ENCODE assay signal across 26 cellular contexts in genomic region chr17:74335529-74336062, GRCh38. TPM values are rescaled to one million over a fixed set of nuclear protein-coding genes. Genes with fewer than 3 reads are reported as not detected.
DNase-seq lines count a peak whose midpoint lies in the region; ATAC-seq and TF ChIP-seq lines count a peak whose summit lies in the region.
"Had no signal": no experiment of that assay in that cellular context is flagged by ENCODE, and none has a peak within 500 bp of the region (broad histone marks: within the 10 kb centered on the region; RNA-seq: fewer than 3 reads in every experiment).

No MANE protein-coding gene starts in this region.

- H2AFZ ChIP-seq in H9 (ENCODE audit: low read length) = no peak overlapping the region

- no peak overlapping the region for H2BK15ac ChIP-seq in H9 (ENCODE audit: low read depth, low read length)

- no peaks in the 10 kb centered on the region for H3K36me3 Mint-ChIP-seq in H9 (ENCODE audit: insufficient read depth in 1 of 3, low read depth in 3 of 3)
- H3K36me3 Mint-ChIP-seq: CD4-positive, alpha-beta memory T cell had no signal

- no peak overlapping the region for H3K56ac ChIP-seq in H9 (ENCODE audit: insufficient read length, low read depth, low read length)

- no peak overlapping the region for H2BK12ac ChIP-seq in H9 (ENCODE audit: insufficient read length, low read depth, low read length)

- H3K4me1 Mint-ChIP-seq in H9 = peaks cover 44 to 55% of the 10 kb centered on the region in 2 experiments

- H3K79me1 ChIP-seq in H9 (ENCODE audit: insufficient read depth, low read depth, low read length, poor library complexity, severe bottlenecking) = no peaks in the 10 kb centered on the region

- no peak overlapping the region for H4K5ac ChIP-seq in H9 (ENCODE audit: insufficient read length, low read depth, low read length)

- H3K18ac ChIP-seq in H9 (ENCODE audit: insufficient read length, low read depth, low read length) = no peak overlapping the region

- H3K27me3 Mint-ChIP-seq in H9 (ENCODE audit: low read depth) = peaks cover 27% of the 10 kb centered on the region
- H3K27me3 Mint-ChIP-seq: CD4-positive, alpha-beta memory T cell had no signal

- no peak overlapping the region for H3K23ac ChIP-seq in H9 (ENCODE audit: insufficient read length, low read depth, low read length)

- no peak for ATAC-seq in GM19452 (IDR thresholded peaks at IDR 0.05; ENCODE audit: unreplicated experiment)
- ATAC-seq: A549, K562, PC-3, SK-N-SH treated with all-trans-retinoic acid at 6 μM for 48 hours had no signal

- no peak overlapping the region for H2AK5ac ChIP-seq in H9 (ENCODE audit: insufficient read length, low read length)

- H3K4me2 ChIP-seq in H9 (ENCODE audit: insufficient read depth, insufficient read length, low read length) = no peak overlapping the region
- H3K4me2 ChIP-seq: A549 had no signal

- H3K27ac Mint-ChIP-seq in H9 = peak overlapping the region in 2 of 3 experiments; percentile 60 to 85; a peak in 3 of 7 replicates
- H3K27ac Mint-ChIP-seq: HFFc6 had no signal

- H4K91ac ChIP-seq in H9 (ENCODE audit: insufficient read length, low read depth, low read length) = no peak overlapping the region

- no peaks in the 10 kb centered on the region for H3K27me3 ChIP-seq in H9 (ENCODE audit: insufficient read depth, low read length)
- H3K27me3 ChIP-seq: SJCRH30 had no signal

- no peak overlapping the region for H3K4ac ChIP-seq in H9 (ENCODE audit: low read depth, low read length)

- H2BK20ac ChIP-seq in H9 (ENCODE audit: low read depth, low read length, poor library complexity, severe bottlenecking) = no peak overlapping the region

- no peaks in the 10 kb centered on the region for H3K23me2 ChIP-seq in H9 (ENCODE audit: insufficient read length, low read depth, low read length, poor library complexity, severe bottlenecking)

- no peak for DNase-seq in H9
- peak; percentile 81 for DNase-seq in NCI-H69 (lab: John Stamatoyannopoulos, UW)
- DNase-seq in substantia nigra (lab: John Stamatoyannopoulos, UW) = no peak
- no peak for DNase-seq in glomerular visceral epithelial cell (ENCODE audit: extremely low spot score)
- DNase-seq in EL = no peak
- DNase-seq: AML-193; CD4-positive, alpha-beta memory T cell; COR-L47; DMS53; HFFc6; Kasumi-1; NCI-H1092 treated with DMSO at 0.1 percent for 48 hours; NCI-H1436; NCI-H2029; NCI-H510A treated with DMSO at 0.1 percent for 48 hours; NCI-H748 treated with DMSO at 0.1 percent for 48 hours; NK-92 treated with Interleukin-12 subunit alpha and Interleukin-12 subunit beta, amount 100 ng/mL, for 24 hours; PC-3; SJCRH30 had no signal

- no peaks in the 10 kb centered on the region for H3K79me2 ChIP-seq in H9 (ENCODE audit: insufficient read depth, low read length)

- H2BK120ac ChIP-seq in H9 (ENCODE audit: low read depth, low read length, poor library complexity, severe bottlenecking) = no peak overlapping the region

- no peaks in the 10 kb centered on the region for H3K9me3 Mint-ChIP-seq in H9
- H3K9me3 Mint-ChIP-seq: CD4-positive, alpha-beta memory T cell had no signal

- H3K9me3 ChIP-seq in H9 (ENCODE audit: control insufficient read depth, low read depth, low read length) = no peaks in the 10 kb centered on the region
- H3K9me3 ChIP-seq: A549 had no signal

- H3K4me1 ChIP-seq in H9 (ENCODE audit: insufficient read depth, low read length) = no peaks in the 10 kb centered on the region
- H3K4me1 ChIP-seq: A549 had no signal

- no peak overlapping the region for H3T11ph ChIP-seq in H9 (ENCODE audit: low read length)

- H4K8ac ChIP-seq in H9 (replicated peaks; ENCODE audit: insufficient read length, low read depth, low read length) = no peak overlapping the region

- H2BK5ac ChIP-seq in H9 (ENCODE audit: insufficient read length, low read length) = no peak overlapping the region

- no CpG with 5 or more reads among the region's 5 CpGs for WGBS in H9 (ENCODE audit: extremely low coverage, insufficient read length, low lambda C conversion rate)

- no peak overlapping the region for H3K4me3 Mint-ChIP-seq in H9
- H3K4me3 Mint-ChIP-seq: CD4-positive, alpha-beta memory T cell; HFFc6 had no signal

- H3K27ac ChIP-seq in H9 (ENCODE audit: insufficient read length, low read depth, low read length) (no peak overlapping the region), cingulate gyrus (ENCODE audit: low read depth, low read length) (peak overlapping the region; percentile 51), substantia nigra (ENCODE audit: low read depth, low read length, poor library complexity, severe bottlenecking) (peak overlapping the region; percentile 97)
- H3K27ac ChIP-seq: A549, SJCRH30 had no signal

- no peak for TF ChIP-seq CTCF in H9 (conservative IDR thresholded peaks at IDR 0.05)

- H4K20me1 ChIP-seq in H9 (ENCODE audit: control insufficient read depth, insufficient read depth, insufficient read length) = no peaks in the 10 kb centered on the region

- no peak overlapping the region; the same call in 1 of the 2 replicates for H3K14ac ChIP-seq in H9 (ENCODE audit: insufficient read depth, low read length)

- no peak overlapping the region for H3K9ac ChIP-seq in H9 (ENCODE audit: extremely low read depth, insufficient read length, low read length)

RNA-seq across cellular contexts. Expression of gene KIF19, which starts 9.6 kb away (rescaled TPM):
- total RNA-seq in H9 (2021) = 0.13 and 0.18 TPM in 2 replicates
- total RNA-seq: Daoy, HFFc6, K562, M059J, PC-3, SJCRH30 had no signal

RNA-seq across cellular contexts. Expression of gene BTBD17, which starts 26.1 kb away (rescaled TPM):
- total RNA-seq in H9 (2021) = 0.31 and 0.33 TPM in 2 replicates
- total RNA-seq: CD4-positive, alpha-beta memory T cell; Daoy; HFFc6; K562; M059J; PC-3; SJCRH30 had no signal

RNA-seq across cellular contexts. Expression of gene GPR142, which starts 31.7 kb away (rescaled TPM):
- 0.33 TPM in 1 of 2 replicates, not detected in the other for total RNA-seq in H9 (2021)
- total RNA-seq: CD4-positive, alpha-beta memory T cell; Daoy; HFFc6; K562; M059J; PC-3; SJCRH30 had no signal
